In the genomic region with DNA sequence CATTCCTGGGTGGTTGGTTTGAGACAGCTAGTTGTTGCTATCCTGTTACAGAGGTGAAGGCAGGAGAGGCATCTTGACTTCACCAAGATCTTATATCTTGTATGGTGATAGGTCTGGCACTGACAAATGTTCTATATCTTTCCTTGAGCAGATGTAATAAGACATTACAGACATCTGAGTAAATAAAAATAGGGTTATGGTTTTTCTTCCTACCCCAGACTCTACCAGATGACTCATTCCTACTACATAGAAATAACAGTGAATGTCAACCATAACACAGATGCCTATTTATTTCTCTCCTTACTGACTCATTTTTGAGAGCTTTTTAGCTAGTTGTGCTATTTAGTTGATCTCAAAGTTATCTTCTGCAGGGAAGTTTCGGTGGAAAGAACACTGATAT, we compare ENCODE assay signal across 11 cellular contexts. TPM values are rescaled to one million over a fixed set of nuclear protein-coding genes. Genes with fewer than 3 reads are reported as not detected.
DNase-seq lines count a peak whose midpoint lies in the region; ATAC-seq and TF ChIP-seq lines count a peak whose summit lies in the region.
"Had no signal": no experiment of that assay in that cellular context is flagged by ENCODE, and none has a peak within 500 bp of the region (broad histone marks: within the 10 kb centered on the region; RNA-seq: fewer than 3 reads in every experiment).

No MANE protein-coding gene starts in this region.

- H3T11ph ChIP-seq in H9 (ENCODE audit: low read length): no peak overlapping the region

- 47% methylated on average over 1 of the region's 1 CpG for WGBS in smooth muscle cell (ENCODE audit: low lambda C conversion rate)
- WGBS in H9 (ENCODE audit: extremely low coverage, insufficient read length, low lambda C conversion rate): no CpG with 5 or more reads among the region's 1 CpG

- H3K9me3 Mint-ChIP-seq in activated CD4-positive, alpha-beta T cell treated with anti-CD3 and anti-CD28 coated beads, Interleukin-2, amount 10 ng/mL, durations not matched to agents 24 days and 14 days: no peaks in the 10 kb centered on the region
- peaks cover 2% of the 10 kb centered on the region for H3K9me3 Mint-ChIP-seq in activated CD4-positive, alpha-beta memory T cell treated with anti-CD3 and anti-CD28 coated beads for 36 hours
- peaks cover 62 to 78% of the 10 kb centered on the region in 2 experiments for H3K9me3 Mint-ChIP-seq in H9
- H3K9me3 Mint-ChIP-seq in naive thymus-derived CD4-positive, alpha-beta T cell: peaks cover 0 to 5% (median 0%) of the 10 kb centered on the region in 11 donors

- no peak overlapping the region for H3K18ac ChIP-seq in H9 (ENCODE audit: insufficient read length, low read depth, low read length)

- H3K14ac ChIP-seq in H9 (ENCODE audit: insufficient read depth, low read length): no peak overlapping the region

- H3K23me2 ChIP-seq in H9 (ENCODE audit: insufficient read length, low read depth, low read length, poor library complexity, severe bottlenecking): no peaks in the 10 kb centered on the region

- H3K27ac ChIP-seq in smooth muscle cell (ENCODE audit: low read depth): peak overlapping the region; percentile 98
- H3K27ac ChIP-seq in H9 (ENCODE audit: insufficient read length, low read depth, low read length): no peak overlapping the region
- H3K27ac ChIP-seq in naive thymus-derived CD4-positive, alpha-beta T cell (ENCODE audit: low read depth, low read length): no peak overlapping the region

- H3K9ac ChIP-seq in smooth muscle cell (ENCODE audit: low read depth): peak overlapping the region; percentile 86
- H3K9ac ChIP-seq in H9 (ENCODE audit: extremely low read depth, insufficient read length, low read length): no peak overlapping the region

- H4K91ac ChIP-seq in H9 (ENCODE audit: insufficient read length, low read depth, low read length): no peak overlapping the region

- no peaks in the 10 kb centered on the region for H3K36me3 ChIP-seq in smooth muscle cell (ENCODE audit: low read depth)
- peaks cover 0 to 3% (median 0%) of the 10 kb centered on the region in 3 experiments for H3K36me3 ChIP-seq in naive thymus-derived CD4-positive, alpha-beta T cell (ENCODE audit: control insufficient read depth in 2 of 3, insufficient read depth in 3 of 3, low read length in 3 of 3)

- H3K56ac ChIP-seq in H9 (ENCODE audit: insufficient read length, low read depth, low read length): no peak overlapping the region

- H3K4me2 ChIP-seq in smooth muscle cell (peak overlapping the region; percentile 73), H9 (ENCODE audit: insufficient read depth, insufficient read length, low read length) (no peak overlapping the region)

- H2AFZ ChIP-seq in smooth muscle cell (ENCODE audit: low read depth) (no peak overlapping the region), H9 (ENCODE audit: low read length) (no peak overlapping the region)

- H2AK5ac ChIP-seq in H9 (ENCODE audit: insufficient read length, low read length): no peak overlapping the region

- intact Hi-C loops in activated CD4-positive, alpha-beta T cell treated with anti-CD3 and anti-CD28 coated beads, Interleukin-2, amount 10 ng/mL, durations not matched to agents 24 days and 14 days (cut with micrococcal nuclease): no loop called here
- intact Hi-C loops in activated CD4-positive, alpha-beta memory T cell treated with anti-CD3 and anti-CD28 coated beads for 36 hours (cut with micrococcal nuclease): loop anchor here (1.0 to 5.0 kb wide), 2 partner anchors 12 to 367 kb away; no protein-coding TSS in a partner anchor
- intact Hi-C loops in naive thymus-derived CD4-positive, alpha-beta T cell (cut with micrococcal nuclease): no loop called here

- H3K9me3 ChIP-seq in smooth muscle cell (replicated peaks; ENCODE audit: low read depth): peaks cover 9% of the 10 kb centered on the region
- peaks cover 32% of the 10 kb centered on the region for H3K9me3 ChIP-seq in H9 (ENCODE audit: control insufficient read depth, low read depth, low read length)
- H3K9me3 ChIP-seq in naive thymus-derived CD4-positive, alpha-beta T cell (ENCODE audit: control insufficient read depth in 2 of 3, low read length in 3 of 3): no peaks in the 10 kb centered on the region

- no peak overlapping the region for H2BK120ac ChIP-seq in H9 (ENCODE audit: low read depth, low read length, poor library complexity, severe bottlenecking)

- peak; percentile 74 for ATAC-seq in HG02870 (IDR thresholded peaks at IDR 0.05; ENCODE audit: unreplicated experiment)
- ATAC-seq in naive thymus-derived CD4-positive, alpha-beta T cell: no peak
- ATAC-seq: esophagus mucosa had no signal

- H3K4me1 Mint-ChIP-seq in activated CD4-positive, alpha-beta T cell treated with anti-CD3 and anti-CD28 coated beads, Interleukin-2, amount 10 ng/mL, durations not matched to agents 24 days and 14 days: peaks cover 11% of the 10 kb centered on the region
- H3K4me1 Mint-ChIP-seq in activated CD4-positive, alpha-beta memory T cell treated with anti-CD3 and anti-CD28 coated beads for 36 hours (ENCODE audit: low read depth): peaks cover 13% of the 10 kb centered on the region
- H3K4me1 Mint-ChIP-seq in H9: no peaks in the 10 kb centered on the region
- H3K4me1 Mint-ChIP-seq in naive thymus-derived CD4-positive, alpha-beta T cell: peaks cover 0 to 12% (median 0%) of the 10 kb centered on the region in 7 donors

- H4K8ac ChIP-seq in H9 (replicated peaks; ENCODE audit: insufficient read length, low read depth, low read length): no peak overlapping the region

- no peak overlapping the region for H2BK12ac ChIP-seq in H9 (ENCODE audit: insufficient read length, low read depth, low read length)

- POLR2A ChIA-PET in activated CD4-positive, alpha-beta memory T cell treated with anti-CD3 and anti-CD28 coated beads for 36 hours (lab: Charles Lee): interaction anchor here (0.8 kb wide), 1 partner anchor 39 kb away, joined by 3 read pairs; the partner anchor contains the start of gene RPL36A
- POLR2A ChIA-PET in naive thymus-derived CD4-positive, alpha-beta T cell (lab: Charles Lee): no interaction called here

- no peak overlapping the region for H3K23ac ChIP-seq in H9 (ENCODE audit: insufficient read length, low read depth, low read length)

- CTCF ChIA-PET in activated CD4-positive, alpha-beta memory T cell treated with anti-CD3 and anti-CD28 coated beads for 36 hours (lab: Charles Lee): interaction anchor here (0.9 kb wide), 1 partner anchor 13 kb away, joined by 5 read pairs; no protein-coding TSS in a partner anchor
- CTCF ChIA-PET in naive thymus-derived CD4-positive, alpha-beta T cell (lab: Charles Lee): no interaction called here

- H3K79me1 ChIP-seq in H9 (ENCODE audit: insufficient read depth, low read depth, low read length, poor library complexity, severe bottlenecking): no peaks in the 10 kb centered on the region

- peaks cover 18% of the 10 kb centered on the region for H3K36me3 Mint-ChIP-seq in activated CD4-positive, alpha-beta T cell treated with anti-CD3 and anti-CD28 coated beads, Interleukin-2, amount 10 ng/mL, durations not matched to agents 24 days and 14 days (ENCODE audit: low read depth)
- peaks cover 34% of the 10 kb centered on the region for H3K36me3 Mint-ChIP-seq in activated CD4-positive, alpha-beta memory T cell treated with anti-CD3 and anti-CD28 coated beads for 36 hours
- peaks cover 39 to 63% (median 60%) of the 10 kb centered on the region in 3 experiments for H3K36me3 Mint-ChIP-seq in H9 (ENCODE audit: insufficient read depth in 1 of 3, low read depth in 3 of 3)
- H3K36me3 Mint-ChIP-seq in naive thymus-derived CD4-positive, alpha-beta T cell: peaks cover 9 to 38% (median 20%) of the 10 kb centered on the region in 5 donors

- no peak overlapping the region for H2BK15ac ChIP-seq in H9 (ENCODE audit: low read depth, low read length)

- no peak overlapping the region for H3K4ac ChIP-seq in H9 (ENCODE audit: low read depth, low read length)

- no peak overlapping the region for H3K4me3 ChIP-seq in smooth muscle cell
- H3K4me3 ChIP-seq in naive thymus-derived CD4-positive, alpha-beta T cell (ENCODE audit: low read length): no peak overlapping the region

- peak overlapping the region; percentile 59 for H3K4me3 Mint-ChIP-seq in activated CD4-positive, alpha-beta T cell treated with anti-CD3 and anti-CD28 coated beads, Interleukin-2, amount 10 ng/mL, durations not matched to agents 24 days and 14 days
- H3K4me3 Mint-ChIP-seq in activated CD4-positive, alpha-beta memory T cell treated with anti-CD3 and anti-CD28 coated beads for 36 hours: no peak overlapping the region
- no peak overlapping the region for H3K4me3 Mint-ChIP-seq in H9
- peak overlapping the region in 1 of 10 donors; percentile 64 for H3K4me3 Mint-ChIP-seq in naive thymus-derived CD4-positive, alpha-beta T cell
- H3K4me3 Mint-ChIP-seq: naive B cell had no signal

- peak overlapping the region; percentile 86 for H3K27ac Mint-ChIP-seq in activated CD4-positive, alpha-beta T cell treated with anti-CD3 and anti-CD28 coated beads, Interleukin-2, amount 10 ng/mL, durations not matched to agents 24 days and 14 days
- peak overlapping the region; percentile 78 for H3K27ac Mint-ChIP-seq in activated CD4-positive, alpha-beta memory T cell treated with anti-CD3 and anti-CD28 coated beads for 36 hours
- no peak overlapping the region for H3K27ac Mint-ChIP-seq in H9
- H3K27ac Mint-ChIP-seq in naive thymus-derived CD4-positive, alpha-beta T cell: peak overlapping the region in 2 of 9 donors; percentile 34 to 65

- H3K27me3 ChIP-seq in smooth muscle cell (ENCODE audit: low read depth) (no peaks in the 10 kb centered on the region), H9 (ENCODE audit: insufficient read depth, low read length) (no peaks in the 10 kb centered on the region)
- no peaks in the 10 kb centered on the region for H3K27me3 ChIP-seq in naive thymus-derived CD4-positive, alpha-beta T cell (ENCODE audit: control insufficient read depth in 2 of 2, insufficient read depth in 2 of 2, low read length in 2 of 2)

- H2BK20ac ChIP-seq in H9 (ENCODE audit: low read depth, low read length, poor library complexity, severe bottlenecking): no peak overlapping the region

- no peak for TF ChIP-seq CTCF in smooth muscle cell (IDR thresholded peaks at IDR 0.05; ENCODE audit: borderline replicate concordance, insufficient read depth, poor library complexity, severe bottlenecking)
- TF ChIP-seq CTCF in H9 (conservative IDR thresholded peaks at IDR 0.05): no peak

- H4K20me1 ChIP-seq in smooth muscle cell (ENCODE audit: low read depth) (no peaks in the 10 kb centered on the region), H9 (ENCODE audit: control insufficient read depth, insufficient read depth, insufficient read length) (no peaks in the 10 kb centered on the region)

- H3K79me2 ChIP-seq in smooth muscle cell (ENCODE audit: low read depth): no peaks in the 10 kb centered on the region
- no peaks in the 10 kb centered on the region for H3K79me2 ChIP-seq in H9 (ENCODE audit: insufficient read depth, low read length)

- H4K5ac ChIP-seq in H9 (ENCODE audit: insufficient read length, low read depth, low read length): no peak overlapping the region

- DNase-seq in activated CD4-positive, alpha-beta T cell treated with anti-CD3 and anti-CD28 coated beads, Interleukin-2, amount 10 ng/mL, durations not matched to agents 24 days and 14 days: no peak
- no peak for DNase-seq in activated CD4-positive, alpha-beta T cell treated with anti-CD3 and anti-CD28 coated beads, Interleukin-2, amount 50 U/mL, for 1 hour
- no peak for DNase-seq in activated CD4-positive, alpha-beta memory T cell treated with anti-CD3 and anti-CD28 coated beads for 36 hours
- DNase-seq in smooth muscle cell (lab: John Stamatoyannopoulos, UW; ENCODE audit: unreplicated experiment) (no peak), SK-N-DZ (ENCODE audit: low spot score) (no peak), H9 (no peak)
- DNase-seq in naive thymus-derived CD4-positive, alpha-beta T cell: no peak
- DNase-seq: activated CD8-positive, alpha-beta memory T cell treated with anti-CD3 and anti-CD28 coated beads, Interleukin-2, amount 50 U/mL, for 4 hours; naive B cell had no signal

- peaks cover 3% of the 10 kb centered on the region for H3F3A ChIP-seq in smooth muscle cell (ENCODE audit: low read depth)

- H3K4me1 ChIP-seq in smooth muscle cell (ENCODE audit: low read depth): no peaks in the 10 kb centered on the region
- H3K4me1 ChIP-seq in H9 (ENCODE audit: insufficient read depth, low read length): no peaks in the 10 kb centered on the region
- H3K4me1 ChIP-seq in naive thymus-derived CD4-positive, alpha-beta T cell (ENCODE audit: control insufficient read depth in 2 of 2, insufficient read depth in 2 of 2, low read length in 2 of 2): no peaks in the 10 kb centered on the region

- H2BK5ac ChIP-seq in H9 (ENCODE audit: insufficient read length, low read length): no peak overlapping the region

- no peaks in the 10 kb centered on the region for H3K27me3 Mint-ChIP-seq in activated CD4-positive, alpha-beta T cell treated with anti-CD3 and anti-CD28 coated beads, Interleukin-2, amount 10 ng/mL, durations not matched to agents 24 days and 14 days
- no peaks in the 10 kb centered on the region for H3K27me3 Mint-ChIP-seq in activated CD4-positive, alpha-beta memory T cell treated with anti-CD3 and anti-CD28 coated beads for 36 hours
- no peaks in the 10 kb centered on the region for H3K27me3 Mint-ChIP-seq in H9 (ENCODE audit: low read depth)
- H3K27me3 Mint-ChIP-seq in naive thymus-derived CD4-positive, alpha-beta T cell: no peaks in the 10 kb centered on the region
- H3K27me3 Mint-ChIP-seq: naive B cell had no signal

RNA-seq across cellular contexts. Expression of gene HNRNPH2, which starts 21.9 kb away (rescaled TPM):
- 19.9 and 21.5 TPM in 2 replicates for total RNA-seq in activated CD4-positive, alpha-beta T cell treated with anti-CD3 and anti-CD28 coated beads, Interleukin-2, amount 10 ng/mL, durations not matched to agents 24 days and 14 days
- total RNA-seq in activated CD4-positive, alpha-beta memory T cell treated with anti-CD3 and anti-CD28 coated beads for 36 hours: 10 to 100 TPM; 32.5 to 33.8 TPM
- total RNA-seq in smooth muscle cell (56.4 and 64.4 TPM in 2 replicates), H9 (2021) (60.2 and 63.2 TPM in 2 replicates)
- 79.9 and 88.3 TPM in 2 replicates for polyA plus RNA-seq in smooth muscle cell
- 57.3 and 58.1 TPM in 2 replicates for polyA plus RNA-seq in SK-N-DZ (2014; cell fraction: cytosol; rRNA removed)
- 12.2 and 23.3 TPM in 2 replicates for polyA plus RNA-seq in SK-N-DZ (2014; cell fraction: nucleus; rRNA removed)
- total RNA-seq in naive thymus-derived CD4-positive, alpha-beta T cell: 10 to 100 TPM; 32.1 to 46.3 (median 41.5) TPM
- 100 to 1,000 TPM in 1 of 2 donors, 10 to 100 TPM in 1; 96.3 to 103 TPM for polyA plus RNA-seq in naive thymus-derived CD4-positive, alpha-beta T cell

RNA-seq across cellular contexts. Expression of gene GLA, which starts 22.2 kb away (rescaled TPM):
- total RNA-seq in activated CD4-positive, alpha-beta T cell treated with anti-CD3 and anti-CD28 coated beads, Interleukin-2, amount 10 ng/mL, durations not matched to agents 24 days and 14 days: 66.6 and 70.7 TPM in 2 replicates
- 10 to 100 TPM; 40.4 to 43.6 TPM for total RNA-seq in activated CD4-positive, alpha-beta memory T cell treated with anti-CD3 and anti-CD28 coated beads for 36 hours
- total RNA-seq in smooth muscle cell (41.2 and 54.0 TPM in 2 replicates), H9 (2021) (40.3 and 41.9 TPM in 2 replicates)
- 43.2 and 46.9 TPM in 2 replicates for polyA plus RNA-seq in smooth muscle cell
- polyA plus RNA-seq in SK-N-DZ (2014; cell fraction: cytosol; rRNA removed): 50.1 and 59.0 TPM in 2 replicates
- polyA plus RNA-seq in SK-N-DZ (2014; cell fraction: nucleus; rRNA removed): 104 and 106 TPM in 2 replicates
- 10 to 100 TPM; 12.5 to 40.1 (median 27.1) TPM for total RNA-seq in naive thymus-derived CD4-positive, alpha-beta T cell
- 10 to 100 TPM; 10.9 to 11.2 TPM for polyA plus RNA-seq in naive thymus-derived CD4-positive, alpha-beta T cell

RNA-seq across cellular contexts. Expression of gene RPL36A, which starts 39.1 kb away (rescaled TPM):
- 252 and 278 TPM in 2 replicates for total RNA-seq in activated CD4-positive, alpha-beta T cell treated with anti-CD3 and anti-CD28 coated beads, Interleukin-2, amount 10 ng/mL, durations not matched to agents 24 days and 14 days
- total RNA-seq in activated CD4-positive, alpha-beta memory T cell treated with anti-CD3 and anti-CD28 coated beads for 36 hours: 100 to 1,000 TPM; 364 to 420 TPM
- total RNA-seq in smooth muscle cell (2,676 and 3,414 TPM in 2 replicates), H9 (2021) (411 and 428 TPM in 2 replicates)
- 301 and 319 TPM in 2 replicates for polyA plus RNA-seq in smooth muscle cell
- 4,414 and 4,832 TPM in 2 replicates for polyA plus RNA-seq in SK-N-DZ (2014; cell fraction: cytosol; rRNA removed)
- polyA plus RNA-seq in SK-N-DZ (2014; cell fraction: nucleus; rRNA removed): 4,035 and 6,027 TPM in 2 replicates
- total RNA-seq in naive thymus-derived CD4-positive, alpha-beta T cell: 100 to 1,000 TPM; 113 to 342 (median 282) TPM
- polyA plus RNA-seq in naive thymus-derived CD4-positive, alpha-beta T cell: 1,000 to 10,000 TPM; 2,157 to 2,919 TPM

RNA-seq across cellular contexts. Expression of gene BTK, which starts 43.9 kb away (rescaled TPM):
- not detected in 2 replicates for total RNA-seq in activated CD4-positive, alpha-beta T cell treated with anti-CD3 and anti-CD28 coated beads, Interleukin-2, amount 10 ng/mL, durations not matched to agents 24 days and 14 days
- total RNA-seq in activated CD4-positive, alpha-beta memory T cell treated with anti-CD3 and anti-CD28 coated beads for 36 hours: under 1 TPM; 0.21 to 0.58 TPM
- not detected in 2 replicates for total RNA-seq in smooth muscle cell
- polyA plus RNA-seq in smooth muscle cell: 0.72 TPM in 1 of 2 replicates, not detected in the other
- polyA plus RNA-seq in SK-N-DZ (2014; cell fraction: cytosol; rRNA removed): not detected in 2 replicates
- polyA plus RNA-seq in SK-N-DZ (2014; cell fraction: nucleus; rRNA removed): not detected in 2 replicates
- 0.09 and 0.35 TPM in 2 replicates for total RNA-seq in H9 (2021)
- total RNA-seq in naive thymus-derived CD4-positive, alpha-beta T cell: 10 to 100 TPM in 1 of 5 experiments, 1 to 10 TPM in 3, not detected in 1; 1.5 to 52.1 (median 3.9) TPM
- polyA plus RNA-seq in naive thymus-derived CD4-positive, alpha-beta T cell: under 1 TPM; 0.06 to 0.14 TPM

RNA-seq across cellular contexts. Expression of gene ARMCX4, which starts 55.3 kb away (rescaled TPM):
- 3.1 and 4.2 TPM in 2 replicates for total RNA-seq in activated CD4-positive, alpha-beta T cell treated with anti-CD3 and anti-CD28 coated beads, Interleukin-2, amount 10 ng/mL, durations not matched to agents 24 days and 14 days
- total RNA-seq in activated CD4-positive, alpha-beta memory T cell treated with anti-CD3 and anti-CD28 coated beads for 36 hours: 1 to 10 TPM; 5.4 to 6.3 TPM
- total RNA-seq in smooth muscle cell (3.7 and 6.8 TPM in 2 replicates), H9 (2021) (17.0 and 17.3 TPM in 2 replicates)
- 4.5 and 4.8 TPM in 2 replicates for polyA plus RNA-seq in smooth muscle cell
- 1.4 and 1.9 TPM in 2 replicates for polyA plus RNA-seq in SK-N-DZ (2014; cell fraction: cytosol; rRNA removed)
- polyA plus RNA-seq in SK-N-DZ (2014; cell fraction: nucleus; rRNA removed): 15.6 and 19.6 TPM in 2 replicates
- total RNA-seq in naive thymus-derived CD4-positive, alpha-beta T cell: 10 to 100 TPM in 4 of 5 experiments, 1 to 10 TPM in 1; 2.1 to 18.1 (median 14.3) TPM
- 1 to 10 TPM in 1 of 2 donors, under 1 TPM in 1; 0.52 to 1.7 TPM for polyA plus RNA-seq in naive thymus-derived CD4-positive, alpha-beta T cell

Comparison
In these comparisons a context has a peak if more than half of its experiments do, and no peak if none do; other contexts are left out.
1. H3K27ac Mint-ChIP-seq: peak in activated CD4-positive, alpha-beta T cell treated with anti-CD3 and anti-CD28 coated beads, Interleukin-2, amount 10 ng/mL, durations not matched to agents 24 days and 14 days (single experiment) and activated CD4-positive, alpha-beta memory T cell treated with anti-CD3 and anti-CD28 coated beads for 36 hours (single experiment); none in H9 (0 of 3).